40 cellular contexts compared by ENCODE assay signal in genomic region chr9:93750045-93750444, GRCh38.
"Had no signal": no experiment of that assay in that cellular context is flagged by ENCODE, and none has a peak within 500 bp of the region (broad histone marks: within the 10 kb centered on the region; RNA-seq: fewer than 3 reads in every experiment).

No MANE protein-coding gene starts in this region.

- H3K36me3 ChIP-seq: adrenal gland, ascending aorta, brain microvascular endothelial cell, breast epithelium, cardiac muscle cell had no signal

- H3K36me3 Mint-ChIP-seq: brain had no signal

- H3K27me3 Mint-ChIP-seq: activated naive CD4-positive, alpha-beta T cell treated with anti-CD3 and anti-CD28 coated beads, Interleukin-2, amount 10 ng/mL, durations not matched to agents 7 days and 5 days; activated naive CD8-positive, alpha-beta T cell treated with anti-CD3 and anti-CD28 coated beads, Interleukin-2, amount 10 ng/mL, durations not matched to agents 7 days and 5 days had no signal

- H3K27me3 ChIP-seq: adrenal gland, ascending aorta, body of pancreas, brain microvascular endothelial cell, breast epithelium, cardiac muscle cell had no signal

- H3K4me1 Mint-ChIP-seq: activated naive CD4-positive, alpha-beta T cell treated with anti-CD3 and anti-CD28 coated beads, Interleukin-2, amount 10 ng/mL, durations not matched to agents 7 days and 5 days; activated naive CD4-positive, alpha-beta T cell treated with anti-CD3 and anti-CD28 coated beads, Interleukin-2, amount 50 U/mL, for 24 hours; activated naive CD8-positive, alpha-beta T cell treated with anti-CD3 and anti-CD28 coated beads for 36 hours; activated naive CD8-positive, alpha-beta T cell treated with anti-CD3 and anti-CD28 coated beads, Interleukin-2, amount 10 ng/mL, durations not matched to agents 7 days and 5 days; activated naive CD8-positive, alpha-beta T cell treated with anti-CD3 and anti-CD28 coated beads, Interleukin-2, amount 50 U/mL, for 24 hours; activated T-helper 17 cell treated with anti-CD3 and anti-CD28 coated beads, Interleukin-2, amount 50 U/mL, for 72 hours; brain; central memory CD8-positive, alpha-beta T cell had no signal

- H3K27ac Mint-ChIP-seq: activated naive CD4-positive, alpha-beta T cell treated with anti-CD3 and anti-CD28 coated beads for 36 hours; activated naive CD4-positive, alpha-beta T cell treated with anti-CD3 and anti-CD28 coated beads, Interleukin-2, amount 10 ng/mL, durations not matched to agents 7 days and 5 days; activated naive CD4-positive, alpha-beta T cell treated with anti-CD3 and anti-CD28 coated beads, Interleukin-2, amount 50 U/mL, for 24 hours; activated naive CD4-positive, alpha-beta T cell treated with anti-CD3 and anti-CD28 coated beads, Interleukin-2, amount 50 U/mL, for 72 hours; activated naive CD8-positive, alpha-beta T cell; activated naive CD8-positive, alpha-beta T cell treated with anti-CD3 and anti-CD28 coated beads for 36 hours; activated naive CD8-positive, alpha-beta T cell treated with anti-CD3 and anti-CD28 coated beads, Interleukin-2, amount 10 ng/mL, durations not matched to agents 7 days and 5 days; activated naive CD8-positive, alpha-beta T cell treated with anti-CD3 and anti-CD28 coated beads, Interleukin-2, amount 50 U/mL, for 24 hours; activated T-cell treated with anti-CD3 and anti-CD28 coated beads, Interleukin-2, amount 50 U/mL, for 24 hours; activated T-cell treated with anti-CD3 and anti-CD28 coated beads, Interleukin-2, amount 50 U/mL, for 72 hours; activated T-helper 1 cell treated with anti-CD3 and anti-CD28 coated beads, Interleukin-12 subunit alpha, Interleukin-12 subunit beta, Interleukin-2, Interleukin-4 antibody, amounts not matched to agents 30 ng/mL and 10 ng/mL and 1 ng/mL, durations not matched to agents 14 hours and 24 hours and 36 hours; activated T-helper 17 cell treated with anti-CD3 and anti-CD28 coated beads, Interleukin-2, amount 50 U/mL, for 72 hours; activated T-helper 2 cell treated with anti-CD3 and anti-CD28 coated beads, Interferon-gamma antibody, Interleukin-2, Interleukin-4, amounts not matched to agents 10 μg/mL and 5 μg/mL and 100 μg/mL, durations not matched to agents 14 hours and 24 hours and 36 hours; brain had no signal

- H3K27ac ChIP-seq: adrenal gland, ascending aorta, body of pancreas, brain microvascular endothelial cell, breast epithelium, cardiac muscle cell had no signal

- DNase-seq: activated effector memory CD4-positive, alpha-beta T cell treated with anti-CD3 and anti-CD28 coated beads, Interleukin-2, amount 50 U/mL, for 16 hours; activated effector memory CD4-positive, alpha-beta T cell treated with Interleukin-2 at 50 U/mL for 16 hours; activated gamma-delta T cell; activated gamma-delta T cell treated with Interleukin-2 at 50 U/mL for 16 hours; activated naive CD4-positive, alpha-beta T cell; activated naive CD4-positive, alpha-beta T cell treated with anti-CD3 and anti-CD28 coated beads for 36 hours; activated naive CD4-positive, alpha-beta T cell treated with anti-CD3 and anti-CD28 coated beads, Interleukin-2, amount 10 ng/mL, durations not matched to agents 7 days and 5 days; activated naive CD4-positive, alpha-beta T cell treated with anti-CD3 and anti-CD28 coated beads, Interleukin-2, amount 50 U/mL, for 16 hours; activated naive CD4-positive, alpha-beta T cell treated with Interleukin-2 at 50 U/mL for 16 hours; activated naive CD8-positive, alpha-beta T cell treated with anti-CD3 and anti-CD28 coated beads for 36 hours; activated naive CD8-positive, alpha-beta T cell treated with anti-CD3 and anti-CD28 coated beads, Interleukin-2, amount 10 ng/mL, durations not matched to agents 7 days and 5 days; activated naive CD8-positive, alpha-beta T cell treated with anti-CD3 and anti-CD28 coated beads, Interleukin-2, amount 50 U/mL, for 24 hours; activated T-cell treated with anti-CD3 and anti-CD28 coated beads, Interleukin-2, amount 50 U/mL, for 1 hour; activated T-cell treated with anti-CD3 and anti-CD28 coated beads, Interleukin-2, amount 50 U/mL, for 24 hours; activated T-cell treated with anti-CD3 and anti-CD28 coated beads, Interleukin-2, amount 50 U/mL, for 4 hours; activated T-cell treated with anti-CD3 and anti-CD28 coated beads, Interleukin-2, amount 50 U/mL, for 48 hours; activated T-cell treated with anti-CD3 and anti-CD28 coated beads, Interleukin-2, amount 50 U/mL, for 72 hours; adrenal gland; amniotic stem cell; amygdala; anterior cingulate cortex; aorta; body of pancreas; brain microvascular endothelial cell; caudate nucleus; central memory CD4-positive, alpha-beta T cell; cerebellar nuclear complex had no signal

- ATAC-seq: activated naive CD4-positive, alpha-beta T cell treated with anti-CD3 and anti-CD28 coated beads, Interleukin-2, amount 50 U/mL, for 72 hours; activated naive CD8-positive, alpha-beta T cell treated with anti-CD3 and anti-CD28 coated beads, Interleukin-2, amount 50 U/mL, for 24 hours; activated T-cell treated with anti-CD3 and anti-CD28 coated beads, Interleukin-2, amount 50 U/mL, for 4 hours; activated T-cell treated with anti-CD3 and anti-CD28 coated beads, Interleukin-2, amount 50 U/mL, for 72 hours; activated T-helper 17 cell treated with anti-CD3 and anti-CD28 coated beads, Interleukin-2, amount 50 U/mL, for 72 hours; body of pancreas had no signal

- H3K4me3 ChIP-seq: adrenal gland, ascending aorta, body of pancreas, breast epithelium, cardiac muscle cell had no signal

- H3K4me1 ChIP-seq: adrenal gland, ascending aorta, body of pancreas, breast epithelium had no signal

- FAIRE-seq: astrocyte, bronchial epithelial cell had no signal

- H3K4me3 Mint-ChIP-seq: activated naive CD4-positive, alpha-beta T cell treated with anti-CD3 and anti-CD28 coated beads for 36 hours; activated naive CD4-positive, alpha-beta T cell treated with anti-CD3 and anti-CD28 coated beads, Interleukin-2, amount 10 ng/mL, durations not matched to agents 7 days and 5 days; activated naive CD4-positive, alpha-beta T cell treated with anti-CD3 and anti-CD28 coated beads, Interleukin-2, amount 50 U/mL, for 24 hours; activated naive CD8-positive, alpha-beta T cell; activated naive CD8-positive, alpha-beta T cell treated with anti-CD3 and anti-CD28 coated beads for 36 hours; activated naive CD8-positive, alpha-beta T cell treated with anti-CD3 and anti-CD28 coated beads, Interleukin-2, amount 10 ng/mL, durations not matched to agents 7 days and 5 days; activated naive CD8-positive, alpha-beta T cell treated with anti-CD3 and anti-CD28 coated beads, Interleukin-2, amount 50 U/mL, for 24 hours; activated T-cell treated with anti-CD3 and anti-CD28 coated beads, Interleukin-2, amount 50 U/mL, for 24 hours; activated T-cell treated with anti-CD3 and anti-CD28 coated beads, Interleukin-2, amount 50 U/mL, for 4 hours; activated T-cell treated with anti-CD3 and anti-CD28 coated beads, Interleukin-2, amount 50 U/mL, for 72 hours; activated T-helper 1 cell treated with anti-CD3 and anti-CD28 coated beads, Interleukin-12 subunit alpha, Interleukin-12 subunit beta, Interleukin-2, Interleukin-4 antibody, amounts not matched to agents 30 ng/mL and 10 ng/mL and 1 ng/mL, durations not matched to agents 14 hours and 24 hours and 36 hours; activated T-helper 17 cell treated with anti-CD3 and anti-CD28 coated beads, Interleukin-2, amount 50 U/mL, for 72 hours; brain; central memory CD8-positive, alpha-beta T cell had no signal
